In the genomic region with DNA sequence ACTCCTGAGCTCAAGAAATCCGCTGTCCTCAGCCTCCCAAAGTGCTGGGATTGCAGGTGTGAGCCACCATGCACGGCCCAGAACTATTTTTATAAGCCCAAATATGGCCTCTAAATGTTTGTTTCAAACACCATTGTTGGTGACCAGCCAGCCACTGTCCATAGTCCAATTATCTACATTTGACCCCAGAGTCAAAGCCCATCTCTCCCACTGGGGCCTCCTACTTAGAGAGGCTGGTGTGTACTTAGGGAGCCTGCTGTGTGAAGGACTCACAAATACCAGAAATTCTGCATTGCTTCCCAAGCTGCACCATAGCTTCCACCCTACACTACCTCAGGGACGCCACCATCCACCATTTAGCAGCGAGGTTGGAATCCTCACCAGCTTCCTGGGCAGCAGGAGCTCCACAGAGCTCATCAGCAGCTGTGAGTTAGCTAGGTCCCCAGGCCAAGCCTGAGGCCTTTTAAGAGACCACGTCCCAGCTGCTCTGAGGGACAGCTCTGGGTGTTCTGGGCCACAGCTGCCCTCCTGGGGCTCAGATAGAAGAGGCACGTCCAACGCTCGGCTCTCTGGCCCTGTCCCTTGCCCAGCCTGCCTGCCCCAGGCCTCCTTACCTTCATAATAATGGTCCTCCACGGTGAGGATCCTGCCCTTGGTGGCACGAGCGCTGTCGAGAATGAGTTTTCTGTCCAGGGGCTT, we compare ENCODE assay signal across 22 cellular contexts. TPM values are rescaled to one million over a fixed set of nuclear protein-coding genes. Genes with fewer than 3 reads are reported as not detected.
DNase-seq lines count a peak whose midpoint lies in the region; ATAC-seq and TF ChIP-seq lines count a peak whose summit lies in the region.
"Had no signal": no experiment of that assay in that cellular context is flagged by ENCODE, and none has a peak within 500 bp of the region (broad histone marks: within the 10 kb centered on the region; RNA-seq: fewer than 3 reads in every experiment).

No MANE protein-coding gene starts in this region.

- no peaks in the 10 kb centered on the region for H3K4me1 Mint-ChIP-seq in stimulated activated naive B cell treated with anti-CD40 and anti-IgM and Interleukin-4, amounts not matched to agents 10 μg/mL and 1 μg/mL and 100 μg/mL, for 72 hours
- no peaks in the 10 kb centered on the region for H3K4me1 Mint-ChIP-seq in T-helper 2 cell treated with Interferon-gamma antibody and Interleukin-4, amounts not matched to agents 5 μg/mL and 100 μg/mL, for 36 hours (ENCODE audit: low read depth)
- no peaks in the 10 kb centered on the region for H3K4me1 Mint-ChIP-seq in activated naive CD4-positive, alpha-beta T cell treated with anti-CD3 and anti-CD28 coated beads, Interleukin-2, amount 10 ng/mL, durations not matched to agents 7 days and 5 days
- H3K4me1 Mint-ChIP-seq: B cell; CD8-positive, alpha-beta memory T cell had no signal

- H3K27me3 ChIP-seq in H7 (ENCODE audit: control insufficient read depth, insufficient read depth, low read length), result no peaks in the 10 kb centered on the region
- H3K27me3 ChIP-seq: MG63, SJSA1 had no signal

- no peaks in the 10 kb centered on the region for H3K27me3 Mint-ChIP-seq in stimulated activated naive B cell treated with anti-CD40 and anti-IgM and Interleukin-4, amounts not matched to agents 10 μg/mL and 1 μg/mL and 100 μg/mL, for 72 hours
- H3K27me3 Mint-ChIP-seq in T-helper 2 cell treated with Interferon-gamma antibody and Interleukin-4, amounts not matched to agents 5 μg/mL and 100 μg/mL, for 36 hours (ENCODE audit: low read depth), result no peaks in the 10 kb centered on the region
- H3K27me3 Mint-ChIP-seq in activated naive CD4-positive, alpha-beta T cell treated with anti-CD3 and anti-CD28 coated beads, Interleukin-2, amount 10 ng/mL, durations not matched to agents 7 days and 5 days, result no peaks in the 10 kb centered on the region
- H3K27me3 Mint-ChIP-seq: B cell had no signal

- POLR2A ChIA-PET in HEK293T (lab: Yijun Ruan, JAX), result no interaction called here

- CTCF ChIA-PET in HEK293T (lab: Yijun Ruan, JAX), result no interaction called here
- CTCF ChIA-PET in activated naive CD4-positive, alpha-beta T cell treated with anti-CD3 and anti-CD28 coated beads, Interleukin-2, amount 10 ng/mL, durations not matched to agents 7 days and 5 days (lab: Charles Lee), result no interaction called here

- H3K9me3 Mint-ChIP-seq in stimulated activated naive B cell treated with anti-CD40 and anti-IgM and Interleukin-4, amounts not matched to agents 10 μg/mL and 1 μg/mL and 100 μg/mL, for 72 hours, result no peaks in the 10 kb centered on the region
- H3K9me3 Mint-ChIP-seq in T-helper 2 cell treated with Interferon-gamma antibody and Interleukin-4, amounts not matched to agents 5 μg/mL and 100 μg/mL, for 36 hours, result no peaks in the 10 kb centered on the region
- H3K9me3 Mint-ChIP-seq in activated naive CD4-positive, alpha-beta T cell treated with anti-CD3 and anti-CD28 coated beads, Interleukin-2, amount 10 ng/mL, durations not matched to agents 7 days and 5 days, result no peaks in the 10 kb centered on the region
- H3K9me3 Mint-ChIP-seq: CD8-positive, alpha-beta memory T cell had no signal

- peaks cover 53 to 77% of the 10 kb centered on the region in 2 donors for H3K36me3 Mint-ChIP-seq in stimulated activated naive B cell treated with anti-CD40 and anti-IgM and Interleukin-4, amounts not matched to agents 10 μg/mL and 1 μg/mL and 100 μg/mL, for 72 hours
- peaks cover 40% of the 10 kb centered on the region for H3K36me3 Mint-ChIP-seq in T-helper 2 cell treated with Interferon-gamma antibody and Interleukin-4, amounts not matched to agents 5 μg/mL and 100 μg/mL, for 36 hours (ENCODE audit: low read depth)
- H3K36me3 Mint-ChIP-seq in activated naive CD4-positive, alpha-beta T cell treated with anti-CD3 and anti-CD28 coated beads, Interleukin-2, amount 10 ng/mL, durations not matched to agents 7 days and 5 days, result peaks cover 29% of the 10 kb centered on the region

- peaks cover 78% of the 10 kb centered on the region for H3K36me3 ChIP-seq in H7 (replicated peaks; ENCODE audit: control insufficient read depth, insufficient read depth, low read length)

- peak overlapping the region; percentile 62 for H3K27ac Mint-ChIP-seq in stimulated activated naive B cell treated with anti-CD40 and anti-IgM and Interleukin-4, amounts not matched to agents 10 μg/mL and 1 μg/mL and 100 μg/mL, for 72 hours
- no peak overlapping the region for H3K27ac Mint-ChIP-seq in T-helper 2 cell treated with Interferon-gamma antibody and Interleukin-4, amounts not matched to agents 5 μg/mL and 100 μg/mL, for 36 hours
- H3K27ac Mint-ChIP-seq in activated naive CD4-positive, alpha-beta T cell treated with anti-CD3 and anti-CD28 coated beads, Interleukin-2, amount 10 ng/mL, durations not matched to agents 7 days and 5 days, result no peak overlapping the region
- H3K27ac Mint-ChIP-seq: B cell had no signal

- peak; percentile 38 for DNase-seq in H7
- DNase-seq in HEK293T (ENCODE audit: extremely low spot score), result peak; percentile 2
- peak; percentile 93 for DNase-seq in myocyte (ENCODE audit: low read depth)
- no peak for DNase-seq in stimulated activated naive B cell treated with anti-CD40 and anti-IgM and Interleukin-4, amounts not matched to agents 10 μg/mL and 1 μg/mL and 100 μg/mL, for 72 hours
- DNase-seq in T-helper 2 cell treated with Interferon-gamma antibody and Interleukin-4, amounts not matched to agents 5 μg/mL and 100 μg/mL, for 36 hours (ENCODE audit: low spot score), result no peak
- no peak for DNase-seq in activated naive CD4-positive, alpha-beta T cell treated with anti-CD3 and anti-CD28 coated beads, Interleukin-2, amount 10 ng/mL, durations not matched to agents 7 days and 5 days
- DNase-seq: CD8-positive, alpha-beta memory T cell; DMS79 treated with DMSO at 0.1 percent for 48 hours; GOT3; IMR-90; KG1; MG63; NCI-H1105 treated with DMSO at 0.1 percent for 48 hours; NCI-H2029; NCI-H446; NCI-H524 treated with DMSO at 0.1 percent for 48 hours; NCI-H82; NK-92 treated with Interleukin-12 subunit alpha and Interleukin-12 subunit beta, amount 100 ng/mL, for 24 hours; PC-9 had no signal

- H3K4me3 ChIP-seq in H7 (ENCODE audit: insufficient read depth, low read depth, low read length), result no peak overlapping the region
- H3K4me3 ChIP-seq: MG63, PC-9, SJSA1 had no signal

- ATAC-seq in stimulated activated naive B cell treated with anti-CD40 and anti-IgM and Interleukin-4, amounts not matched to agents 10 μg/mL and 1 μg/mL and 100 μg/mL, for 72 hours (replicated peaks), result no peak
- no peak for ATAC-seq in HG02973 (IDR thresholded peaks at IDR 0.05; ENCODE audit: unreplicated experiment)

- no peak overlapping the region for H3K4me3 Mint-ChIP-seq in stimulated activated naive B cell treated with anti-CD40 and anti-IgM and Interleukin-4, amounts not matched to agents 10 μg/mL and 1 μg/mL and 100 μg/mL, for 72 hours
- H3K4me3 Mint-ChIP-seq in T-helper 2 cell treated with Interferon-gamma antibody and Interleukin-4, amounts not matched to agents 5 μg/mL and 100 μg/mL, for 36 hours, result no peak overlapping the region
- H3K4me3 Mint-ChIP-seq in activated naive CD4-positive, alpha-beta T cell treated with anti-CD3 and anti-CD28 coated beads, Interleukin-2, amount 10 ng/mL, durations not matched to agents 7 days and 5 days, result no peak overlapping the region
- H3K4me3 Mint-ChIP-seq: B cell; CD8-positive, alpha-beta memory T cell had no signal

TF ChIP-seq in HEK293T, 16 proteins besides CTCF, POLR2A, EP300 and RAD21:
- TF ChIP-seq HDGF (IDR thresholded peaks at IDR 0.05; ENCODE audit: borderline replicate concordance) (no peak), LEF1 (IDR thresholded peaks at IDR 0.05; ENCODE audit: borderline replicate concordance) (no peak), FOXK2 (IDR thresholded peaks at IDR 0.05) (no peak), L3MBTL2 (conservative IDR thresholded peaks at IDR 0.05) (no peak), ELF4 (IDR thresholded peaks at IDR 0.05) (no peak), CTBP1 (IDR thresholded peaks at IDR 0.05; ENCODE audit: borderline replicate concordance) (no peak)
- TF ChIP-seq, protein P1, sequence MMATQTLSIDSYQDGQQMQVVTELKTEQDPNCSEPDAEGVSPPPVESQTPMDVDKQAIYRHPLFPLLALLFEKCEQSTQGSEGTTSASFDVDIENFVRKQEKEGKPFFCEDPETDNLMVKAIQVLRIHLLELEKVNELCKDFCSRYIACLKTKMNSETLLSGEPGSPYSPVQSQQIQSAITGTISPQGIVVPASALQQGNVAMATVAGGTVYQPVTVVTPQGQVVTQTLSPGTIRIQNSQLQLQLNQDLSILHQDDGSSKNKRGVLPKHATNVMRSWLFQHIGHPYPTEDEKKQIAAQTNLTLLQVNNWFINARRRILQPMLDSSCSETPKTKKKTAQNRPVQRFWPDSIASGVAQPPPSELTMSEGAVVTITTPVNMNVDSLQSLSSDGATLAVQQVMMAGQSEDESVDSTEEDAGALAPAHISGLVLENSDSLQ (IDR thresholded peaks at IDR 0.05), result no peak

RNA-seq across cellular contexts. Expression of a gene that starts 29.5 kb away (rescaled TPM):
- 1,918 and 2,169 TPM in 2 replicates for total RNA-seq in H7 (2014; rRNA removed; shearing (Covaris generic))
- total RNA-seq in myocyte, result 138 and 187 TPM in 2 replicates
- 246 TPM for polyA plus RNA-seq in myocyte (2012)

Comparison
In these comparisons a context has a peak if more than half of its experiments do, and no peak if none do; other contexts are left out.
1. DNase-seq: peak in H7 (single experiment), HEK293T (single experiment) and myocyte (single experiment); none in stimulated activated naive B cell treated with anti-CD40 and anti-IgM and Interleukin-4, amounts not matched to agents 10 μg/mL and 1 μg/mL and 100 μg/mL, for 72 hours (single experiment), T-helper 2 cell treated with Interferon-gamma antibody and Interleukin-4, amounts not matched to agents 5 μg/mL and 100 μg/mL, for 36 hours (single experiment) and activated naive CD4-positive, alpha-beta T cell treated with anti-CD3 and anti-CD28 coated beads, Interleukin-2, amount 10 ng/mL, durations not matched to agents 7 days and 5 days (single experiment).
2. RNA of a gene that starts 29.5 kb away (total RNA-seq): 1,918 to 2,169 TPM in H7; 138 to 187 TPM in myocyte; every median in the first group is over 10 times any median in the second.